13 cellular contexts compared by ENCODE assay signal in the genomic region with DNA sequence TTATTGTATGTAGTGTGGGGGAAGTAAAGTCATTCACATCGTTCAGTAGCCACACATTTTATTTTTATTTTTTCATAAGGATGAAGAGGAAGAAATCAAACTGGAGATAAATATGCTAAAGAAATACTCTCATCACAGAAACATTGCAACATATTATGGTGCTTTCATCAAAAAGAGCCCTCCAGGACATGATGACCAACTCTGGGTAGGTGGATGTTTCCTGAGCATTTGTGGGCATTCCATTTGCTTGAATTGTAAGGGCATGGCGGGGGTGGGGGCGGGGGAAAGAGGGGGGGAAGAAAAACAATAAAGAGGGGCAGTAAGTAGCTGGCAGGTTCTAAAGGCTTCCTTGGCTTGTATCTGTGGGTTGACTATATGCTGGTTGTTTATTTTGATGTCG.
A peak's percentile ranks its signal among the peaks of the same experiment; 100 is the strongest.
DNase-seq lines count a peak whose midpoint lies in the region; ATAC-seq and TF ChIP-seq lines count a peak whose summit lies in the region.
"Had no signal": no experiment of that assay in that cellular context is flagged by ENCODE, and none has a peak within 500 bp of the region (broad histone marks: within the 10 kb centered on the region; RNA-seq: fewer than 3 reads in every experiment).

No MANE protein-coding gene starts in this region.

- POLR2A ChIA-PET in naive thymus-derived CD8-positive, alpha-beta T cell (lab: Charles Lee) = no interaction called here

- H3K36me3 ChIP-seq in Loucy (ENCODE audit: insufficient read depth, low read length) (peaks cover 34% of the 10 kb centered on the region), mammary epithelial cell (ENCODE audit: insufficient read depth, low read length) (peaks cover 17% of the 10 kb centered on the region), Karpas-422 (ENCODE audit: insufficient read depth, low read length) (no peaks in the 10 kb centered on the region)

- H3K27me3 ChIP-seq in Loucy (ENCODE audit: insufficient read depth, low read length, poor library complexity, severe bottlenecking) (no peaks in the 10 kb centered on the region), mammary epithelial cell (ENCODE audit: insufficient read depth, low read length) (no peaks in the 10 kb centered on the region), Karpas-422 (ENCODE audit: low read length) (no peaks in the 10 kb centered on the region)
- H3K27me3 ChIP-seq: esophagus muscularis mucosa, SJCRH30, upper lobe of right lung had no signal

- H3K79me2 ChIP-seq in Loucy (ENCODE audit: insufficient read depth, low read length) (peaks cover 57% of the 10 kb centered on the region), mammary epithelial cell (ENCODE audit: insufficient read depth, low read length) (peaks cover 87% of the 10 kb centered on the region), Karpas-422 (ENCODE audit: low read length) (no peaks in the 10 kb centered on the region)

- DNase-seq in EH (ENCODE audit: low read depth) (peak; percentile 75), mammary epithelial cell (peak; percentile 78), DMS79 treated with DMSO at 0.1 percent for 48 hours (lab: John Stamatoyannopoulos, UW) (no peak), Karpas-422 (no peak), NCI-H69 (lab: John Stamatoyannopoulos, UW) (no peak)
- DNase-seq in naive thymus-derived CD8-positive, alpha-beta T cell = no peak
- DNase-seq: upper lobe of right lung had no signal

- CTCF ChIA-PET in mammary epithelial cell (lab: Charles Lee; ENCODE audit: low non-redundant PET) = interaction anchor here (0.7 kb wide), 1 partner anchor 87 kb away, joined by 3 read pairs; no protein-coding TSS in a partner anchor

- whole genome bisulfite sequencing in mammary epithelial cell (ENCODE audit: low coverage, missing lambda C conversion rate) = 33% methylated on average over 2 of the region's 4 CpGs

- no peaks in the 10 kb centered on the region for H3K9me2 ChIP-seq in Loucy (replicated peaks; ENCODE audit: low read depth, low read length)
- no peaks in the 10 kb centered on the region for H3K9me2 ChIP-seq in Karpas-422 (replicated peaks; ENCODE audit: insufficient read depth, low read length)

- no peak overlapping the region for H2AFZ ChIP-seq in Loucy (ENCODE audit: low read length)
- H2AFZ ChIP-seq in mammary epithelial cell (ENCODE audit: low read depth, low read length) = no peak overlapping the region
- no peak overlapping the region for H2AFZ ChIP-seq in Karpas-422 (ENCODE audit: low read length)

- H3K9me3 Mint-ChIP-seq in naive thymus-derived CD8-positive, alpha-beta T cell = no peaks in the 10 kb centered on the region
- H3K9me3 Mint-ChIP-seq: activated naive CD8-positive, alpha-beta T cell treated with anti-CD3 and anti-CD28 coated beads, Interleukin-2, amount 10 ng/mL, durations not matched to agents 7 days and 5 days; nephron had no signal

- ATAC-seq in naive thymus-derived CD8-positive, alpha-beta T cell = no peak
- ATAC-seq in HG03139 (IDR thresholded peaks at IDR 0.05; ENCODE audit: unreplicated experiment) = no peak

- H3K4me3 Mint-ChIP-seq in naive thymus-derived CD8-positive, alpha-beta T cell = peak overlapping the region in 4 of 10 donors; percentile 15 to 67 (median 54)
- H3K4me3 Mint-ChIP-seq: nephron had no signal

- in situ Hi-C loops in mammary epithelial cell (cut with MboI; ENCODE audit: low sequenced_read_pairs in 2 of 2) = loop anchor here (5.0 to 10.0 kb wide), 4 partner anchors 127 to 479 kb away; partner anchors contain the start of gene MAP4K4 (in 2 of the 2)

- H3K4me1 ChIP-seq in Loucy (ENCODE audit: insufficient read depth, low read length, poor library complexity, severe bottlenecking) (peaks cover 55% of the 10 kb centered on the region), mammary epithelial cell (ENCODE audit: insufficient read depth, low read length) (peaks cover 81% of the 10 kb centered on the region), Karpas-422 (ENCODE audit: low read length) (no peaks in the 10 kb centered on the region)

- no peak overlapping the region for H3K4me3 ChIP-seq in Loucy (ENCODE audit: low read length, poor library complexity, severe bottlenecking)
- H3K4me3 ChIP-seq in mammary epithelial cell (replicated peaks in 1 of 3; ENCODE audit: insufficient read depth in 1 of 3, low read depth in 2 of 3, low read length in 3 of 3) = peak overlapping the region in 1 of 3 experiments; percentile 3
- no peak overlapping the region for H3K4me3 ChIP-seq in Karpas-422 (ENCODE audit: low read length)
- H3K4me3 ChIP-seq: esophagus muscularis mucosa, SJCRH30, upper lobe of right lung had no signal

- H3K4me1 Mint-ChIP-seq in naive thymus-derived CD8-positive, alpha-beta T cell = peaks cover 36 to 78% (median 75%) of the 10 kb centered on the region in 4 donors

- H3K9ac ChIP-seq in Loucy (ENCODE audit: low read depth, low read length, poor library complexity, severe bottlenecking) = no peak overlapping the region
- H3K9ac ChIP-seq in mammary epithelial cell (ENCODE audit: insufficient read depth, low read length) = peak overlapping the region; percentile 68
- H3K9ac ChIP-seq in Karpas-422 (ENCODE audit: low read length) = no peak overlapping the region

- dilution Hi-C loops in mammary epithelial cell (cut with HindIII; ENCODE audit: low sequenced_read_pairs) = no loop called here

- peaks cover 0 to 22% (median 7%) of the 10 kb centered on the region in 3 donors for H3K36me3 Mint-ChIP-seq in naive thymus-derived CD8-positive, alpha-beta T cell

- no peaks in the 10 kb centered on the region for H3K9me3 ChIP-seq in Loucy (ENCODE audit: insufficient read depth, low read depth, low read length)
- no peaks in the 10 kb centered on the region for H3K9me3 ChIP-seq in mammary epithelial cell (replicated peaks; ENCODE audit: insufficient read depth, low read length)
- H3K9me3 ChIP-seq in Karpas-422 (ENCODE audit: low read length) = no peaks in the 10 kb centered on the region
- H3K9me3 ChIP-seq: esophagus muscularis mucosa, SJCRH30, upper lobe of right lung had no signal

- no peak for TF ChIP-seq CTCF in Loucy (conservative IDR thresholded peaks at IDR 0.05; ENCODE audit: low read length)
- no peak for TF ChIP-seq CTCF in mammary epithelial cell (conservative IDR thresholded peaks at IDR 0.05 in 1 of 2, IDR thresholded peaks at IDR 0.05 in 1 of 2; ENCODE audit: extremely low read depth in 1 of 2, insufficient read depth in 1 of 2, low read depth in 1 of 2, low read length in 2 of 2)

- H3K27ac ChIP-seq in mammary epithelial cell (ENCODE audit: insufficient read depth, low read depth, low read length) = peak overlapping the region; percentile 88
- no peak overlapping the region for H3K27ac ChIP-seq in Karpas-422 (ENCODE audit: low read length)
- H3K27ac ChIP-seq: esophagus muscularis mucosa, SJCRH30, upper lobe of right lung had no signal

- no peaks in the 10 kb centered on the region for H3K27me3 Mint-ChIP-seq in naive thymus-derived CD8-positive, alpha-beta T cell
- H3K27me3 Mint-ChIP-seq: activated naive CD8-positive, alpha-beta T cell treated with anti-CD3 and anti-CD28 coated beads, Interleukin-2, amount 10 ng/mL, durations not matched to agents 7 days and 5 days had no signal

- BruUV-seq in mammary epithelial cell (replicated peaks; lab: Mats Ljungman, UMichigan) = no TSS peak

- no peaks in the 10 kb centered on the region for H3F3A ChIP-seq in Loucy (ENCODE audit: low read depth)

- H3K4me2 ChIP-seq in Loucy (ENCODE audit: low read depth, low read length, poor library complexity, severe bottlenecking) = peak overlapping the region; percentile 9
- H3K4me2 ChIP-seq in mammary epithelial cell (ENCODE audit: insufficient read depth, low read depth, low read length) = peak overlapping the region; percentile 83
- H3K4me2 ChIP-seq in Karpas-422 (ENCODE audit: low read depth, low read length, poor library complexity, severe bottlenecking) = no peak overlapping the region

- H3K27ac Mint-ChIP-seq in naive thymus-derived CD8-positive, alpha-beta T cell = peak overlapping the region in 8 of 10 donors; percentile 56 to 92 (median 89)
- H3K27ac Mint-ChIP-seq: nephron had no signal

- H4K20me1 ChIP-seq in Loucy (ENCODE audit: insufficient read depth, low read length, poor library complexity, severe bottlenecking) (peaks cover 46% of the 10 kb centered on the region), mammary epithelial cell (ENCODE audit: insufficient read depth, low read length) (no peaks in the 10 kb centered on the region), Karpas-422 (ENCODE audit: insufficient read depth, low read depth, low read length) (no peaks in the 10 kb centered on the region)

- intact Hi-C loops in mammary epithelial cell (cut with micrococcal nuclease) = loop anchor here (1.0 to 5.0 kb wide), 3 partner anchors 82 to 497 kb away; no protein-coding TSS in a partner anchor

Comparison
In these comparisons a context has a peak if more than half of its experiments do, and no peak if none do; other contexts are left out.
1. DNase-seq: peak in EH (single experiment) and mammary epithelial cell (single experiment); none in naive thymus-derived CD8-positive, alpha-beta T cell (0 of 10), DMS79 treated with DMSO at 0.1 percent for 48 hours (single experiment), Karpas-422 (single experiment) and NCI-H69 (single experiment).